8 cellular contexts compared by ENCODE assay signal in the genomic region with DNA sequence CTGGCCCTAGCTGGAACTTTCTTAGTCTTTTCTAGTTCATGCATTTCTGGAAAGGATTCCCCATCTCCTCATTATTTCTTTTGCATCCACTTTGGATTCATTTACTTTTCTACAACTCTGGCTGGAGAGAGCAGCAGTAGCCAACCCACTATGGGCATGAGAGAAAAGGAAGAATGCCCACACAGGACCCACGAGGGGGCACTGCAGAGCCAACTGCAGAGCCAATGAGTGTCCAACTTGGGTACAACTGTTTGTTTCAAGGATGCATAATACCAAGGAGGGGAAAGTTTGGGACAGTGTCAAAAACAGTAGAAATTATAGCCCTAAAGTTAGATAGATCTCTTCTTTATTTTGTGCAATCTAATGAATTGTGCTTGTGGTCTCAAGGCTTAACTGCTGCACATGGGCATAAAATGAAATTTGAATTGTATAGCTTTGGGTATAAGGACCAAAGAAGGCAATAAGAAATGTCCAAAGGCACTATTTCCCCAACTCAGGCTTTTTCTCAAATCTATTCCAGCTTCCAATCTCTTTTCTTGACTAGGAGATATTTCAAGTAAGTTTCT.
A peak's percentile ranks its signal among the peaks of the same experiment; 100 is the strongest.
DNase-seq lines count a peak whose midpoint lies in the region; ATAC-seq and TF ChIP-seq lines count a peak whose summit lies in the region.

No MANE protein-coding gene starts in this region.

- no peaks in the 10 kb centered on the region for H3K36me3 ChIP-seq in neural progenitor cell

- H3K36me3 Mint-ChIP-seq in neural progenitor cell, result no peaks in the 10 kb centered on the region
- no peaks in the 10 kb centered on the region for H3K36me3 Mint-ChIP-seq in activated T-helper 17 cell treated with anti-CD3 and anti-CD28 coated beads, Interleukin-2, amount 50 U/mL, for 72 hours (ENCODE audit: low read depth)
- peaks cover 3% of the 10 kb centered on the region for H3K36me3 Mint-ChIP-seq in effector memory CD8-positive, alpha-beta T cell (ENCODE audit: insufficient read depth)

- H3K4me2 ChIP-seq in neural progenitor cell, result no peak overlapping the region

- no peak overlapping the region for H3K9ac ChIP-seq in neural progenitor cell

- H3K4me1 Mint-ChIP-seq in neural progenitor cell, result no peaks in the 10 kb centered on the region
- no peaks in the 10 kb centered on the region for H3K4me1 Mint-ChIP-seq in activated T-helper 17 cell treated with anti-CD3 and anti-CD28 coated beads, Interleukin-2, amount 50 U/mL, for 72 hours
- H3K4me1 Mint-ChIP-seq in effector memory CD8-positive, alpha-beta T cell (ENCODE audit: low read depth in 2 of 2), result no peaks in the 10 kb centered on the region

- H3K4me3 Mint-ChIP-seq in neural progenitor cell, result no peak overlapping the region
- no peak overlapping the region for H3K4me3 Mint-ChIP-seq in activated T-helper 17 cell treated with anti-CD3 and anti-CD28 coated beads, Interleukin-2, amount 50 U/mL, for 72 hours
- H3K4me3 Mint-ChIP-seq in effector memory CD8-positive, alpha-beta T cell, result no peak overlapping the region

- no peaks in the 10 kb centered on the region for H3K27me3 ChIP-seq in neural progenitor cell

- H3K27ac Mint-ChIP-seq in neural progenitor cell, result no peak overlapping the region
- H3K27ac Mint-ChIP-seq in activated T-helper 17 cell treated with anti-CD3 and anti-CD28 coated beads, Interleukin-2, amount 50 U/mL, for 72 hours, result no peak overlapping the region
- no peak overlapping the region for H3K27ac Mint-ChIP-seq in effector memory CD8-positive, alpha-beta T cell

- no peaks in the 10 kb centered on the region for H3K27me3 Mint-ChIP-seq in neural progenitor cell (ENCODE audit: insufficient read depth, low read depth)
- peaks cover 4% of the 10 kb centered on the region for H3K27me3 Mint-ChIP-seq in activated T-helper 17 cell treated with anti-CD3 and anti-CD28 coated beads, Interleukin-2, amount 50 U/mL, for 72 hours
- H3K27me3 Mint-ChIP-seq in effector memory CD8-positive, alpha-beta T cell, result peaks cover 0 to under 1% of the 10 kb centered on the region in 2 donors

- no peak for DNase-seq in choroid plexus epithelial cell (ENCODE audit: low read depth)
- DNase-seq in neural progenitor cell (ENCODE audit: low spot score), result peak; percentile 54
- no peak for DNase-seq in ecto neural progenitor cell (ENCODE audit: low spot score)
- no peak for DNase-seq in effector memory CD8-positive, alpha-beta T cell

- TF ChIP-seq RAD21 in Ishikawa (IDR thresholded peaks at IDR 0.05; ENCODE audit: low read depth), result peak; percentile 62

- TF ChIP-seq CTCF in GM12873 (IDR thresholded peaks at IDR 0.05; ENCODE audit: insufficient read depth, low read depth, low read length, missing control alignments) (peak; percentile 76), choroid plexus epithelial cell (conservative IDR thresholded peaks at IDR 0.05; ENCODE audit: low read depth, low read length) (peak; percentile 62), neural progenitor cell (IDR thresholded peaks at IDR 0.05) (peak; percentile 62)

- TF ChIP-seq EP300 in Ishikawa (IDR thresholded peaks at IDR 0.05; ENCODE audit: borderline replicate concordance), result no peak

- no peak overlapping the region for H3K27ac ChIP-seq in neural progenitor cell

- H3F3A ChIP-seq in neural progenitor cell (ENCODE audit: low read depth), result no peaks in the 10 kb centered on the region

- no peak for ATAC-seq in GM19351 (IDR thresholded peaks at IDR 0.05; ENCODE audit: unreplicated experiment)
- no peak for ATAC-seq in activated T-helper 17 cell treated with anti-CD3 and anti-CD28 coated beads, Interleukin-2, amount 50 U/mL, for 72 hours (replicated peaks)
- no peak for ATAC-seq in effector memory CD8-positive, alpha-beta T cell (replicated peaks)

- H3K9me3 Mint-ChIP-seq in neural progenitor cell, result no peaks in the 10 kb centered on the region
- H3K9me3 Mint-ChIP-seq in activated T-helper 17 cell treated with anti-CD3 and anti-CD28 coated beads, Interleukin-2, amount 50 U/mL, for 72 hours, result no peaks in the 10 kb centered on the region
- no peaks in the 10 kb centered on the region for H3K9me3 Mint-ChIP-seq in effector memory CD8-positive, alpha-beta T cell

- no peak overlapping the region for H2AFZ ChIP-seq in neural progenitor cell (replicated peaks)

- peaks cover 7% of the 10 kb centered on the region for H3K4me1 ChIP-seq in neural progenitor cell

- no peaks in the 10 kb centered on the region for H3K79me2 ChIP-seq in neural progenitor cell (ENCODE audit: low read depth)

- no peaks in the 10 kb centered on the region for H4K20me1 ChIP-seq in neural progenitor cell (ENCODE audit: low read depth)

- no peak overlapping the region for H3K4me3 ChIP-seq in choroid plexus epithelial cell (ENCODE audit: low read depth, low read length)
- H3K4me3 ChIP-seq in neural progenitor cell, result no peak overlapping the region

- H3K9me3 ChIP-seq in neural progenitor cell (ENCODE audit: low read depth), result no peaks in the 10 kb centered on the region

TF ChIP-seq in Ishikawa, 13 proteins besides CTCF, POLR2A, EP300 and RAD21:
- TF ChIP-seq TAF1 (IDR thresholded peaks at IDR 0.05; ENCODE audit: low read depth) (no peak), EGR1 (IDR thresholded peaks at IDR 0.05) (no peak), FOXM1 (IDR thresholded peaks at IDR 0.05; ENCODE audit: borderline replicate concordance, low read depth) (no peak), USF1 (IDR thresholded peaks at IDR 0.05) (no peak), MAX (IDR thresholded peaks at IDR 0.05) (no peak), ZBTB7A (IDR thresholded peaks at IDR 0.05; ENCODE audit: low read depth) (no peak), NFIC (IDR thresholded peaks at IDR 0.05) (no peak), TEAD4 (IDR thresholded peaks at IDR 0.05) (no peak), YY1 (IDR thresholded peaks at IDR 0.05; ENCODE audit: low read depth) (no peak), CEBPB (IDR thresholded peaks at IDR 0.05) (no peak)
- TF ChIP-seq, protein P1, sequence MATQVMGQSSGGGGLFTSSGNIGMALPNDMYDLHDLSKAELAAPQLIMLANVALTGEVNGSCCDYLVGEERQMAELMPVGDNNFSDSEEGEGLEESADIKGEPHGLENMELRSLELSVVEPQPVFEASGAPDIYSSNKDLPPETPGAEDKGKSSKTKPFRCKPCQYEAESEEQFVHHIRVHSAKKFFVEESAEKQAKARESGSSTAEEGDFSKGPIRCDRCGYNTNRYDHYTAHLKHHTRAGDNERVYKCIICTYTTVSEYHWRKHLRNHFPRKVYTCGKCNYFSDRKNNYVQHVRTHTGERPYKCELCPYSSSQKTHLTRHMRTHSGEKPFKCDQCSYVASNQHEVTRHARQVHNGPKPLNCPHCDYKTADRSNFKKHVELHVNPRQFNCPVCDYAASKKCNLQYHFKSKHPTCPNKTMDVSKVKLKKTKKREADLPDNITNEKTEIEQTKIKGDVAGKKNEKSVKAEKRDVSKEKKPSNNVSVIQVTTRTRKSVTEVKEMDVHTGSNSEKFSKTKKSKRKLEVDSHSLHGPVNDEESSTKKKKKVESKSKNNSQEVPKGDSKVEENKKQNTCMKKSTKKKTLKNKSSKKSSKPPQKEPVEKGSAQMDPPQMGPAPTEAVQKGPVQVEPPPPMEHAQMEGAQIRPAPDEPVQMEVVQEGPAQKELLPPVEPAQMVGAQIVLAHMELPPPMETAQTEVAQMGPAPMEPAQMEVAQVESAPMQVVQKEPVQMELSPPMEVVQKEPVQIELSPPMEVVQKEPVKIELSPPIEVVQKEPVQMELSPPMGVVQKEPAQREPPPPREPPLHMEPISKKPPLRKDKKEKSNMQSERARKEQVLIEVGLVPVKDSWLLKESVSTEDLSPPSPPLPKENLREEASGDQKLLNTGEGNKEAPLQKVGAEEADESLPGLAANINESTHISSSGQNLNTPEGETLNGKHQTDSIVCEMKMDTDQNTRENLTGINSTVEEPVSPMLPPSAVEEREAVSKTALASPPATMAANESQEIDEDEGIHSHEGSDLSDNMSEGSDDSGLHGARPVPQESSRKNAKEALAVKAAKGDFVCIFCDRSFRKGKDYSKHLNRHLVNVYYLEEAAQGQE (IDR thresholded peaks at IDR 0.05; ENCODE audit: low read depth), result no peak
